2 cellular contexts compared by ENCODE assay signal in genomic region chr6:129692467-129692866, GRCh38.
TF ChIP-seq lines count a peak whose summit lies in the region.

No MANE protein-coding gene starts in this region.

TF ChIP-seq in HCT116, 20 proteins besides CTCF, POLR2A, EP300 and RAD21:
- TF ChIP-seq TCF7L2 (IDR thresholded peaks at IDR 0.05; ENCODE audit: borderline replicate concordance, extremely low read depth, insufficient read depth, insufficient read length): no peak
- no peak for TF ChIP-seq EZH2phosphoT487 (IDR thresholded peaks at IDR 0.05; ENCODE audit: borderline replicate concordance)
- TF ChIP-seq SIN3A (IDR thresholded peaks at IDR 0.05; ENCODE audit: low read depth): no peak
- no peak for TF ChIP-seq EGR1 (IDR thresholded peaks at IDR 0.05; ENCODE audit: low read depth)
- TF ChIP-seq SP1 (IDR thresholded peaks at IDR 0.05; ENCODE audit: low read depth): no peak
- TF ChIP-seq JUND (IDR thresholded peaks at IDR 0.05): no peak
- no peak for TF ChIP-seq FOSL1 (IDR thresholded peaks at IDR 0.05; ENCODE audit: low read depth)
- no peak for TF ChIP-seq ZFX (IDR thresholded peaks at IDR 0.05)
- TF ChIP-seq CEBPB (IDR thresholded peaks at IDR 0.05; ENCODE audit: low read depth): no peak
- TF ChIP-seq SRF (IDR thresholded peaks at IDR 0.05; ENCODE audit: low read depth): no peak
- no peak for TF ChIP-seq EZH2 (IDR thresholded peaks at IDR 0.05)
- TF ChIP-seq ZNF274 (IDR thresholded peaks at IDR 0.05; ENCODE audit: low read depth, low read length): no peak
- TF ChIP-seq CBX3 (IDR thresholded peaks at IDR 0.05; ENCODE audit: low read depth): no peak
- TF ChIP-seq, protein P1, sequence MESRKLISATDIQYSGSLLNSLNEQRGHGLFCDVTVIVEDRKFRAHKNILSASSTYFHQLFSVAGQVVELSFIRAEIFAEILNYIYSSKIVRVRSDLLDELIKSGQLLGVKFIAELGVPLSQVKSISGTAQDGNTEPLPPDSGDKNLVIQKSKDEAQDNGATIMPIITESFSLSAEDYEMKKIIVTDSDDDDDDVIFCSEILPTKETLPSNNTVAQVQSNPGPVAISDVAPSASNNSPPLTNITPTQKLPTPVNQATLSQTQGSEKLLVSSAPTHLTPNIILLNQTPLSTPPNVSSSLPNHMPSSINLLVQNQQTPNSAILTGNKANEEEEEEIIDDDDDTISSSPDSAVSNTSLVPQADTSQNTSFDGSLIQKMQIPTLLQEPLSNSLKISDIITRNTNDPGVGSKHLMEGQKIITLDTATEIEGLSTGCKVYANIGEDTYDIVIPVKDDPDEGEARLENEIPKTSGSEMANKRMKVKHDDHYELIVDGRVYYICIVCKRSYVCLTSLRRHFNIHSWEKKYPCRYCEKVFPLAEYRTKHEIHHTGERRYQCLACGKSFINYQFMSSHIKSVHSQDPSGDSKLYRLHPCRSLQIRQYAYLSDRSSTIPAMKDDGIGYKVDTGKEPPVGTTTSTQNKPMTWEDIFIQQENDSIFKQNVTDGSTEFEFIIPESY (IDR thresholded peaks at IDR 0.05; ENCODE audit: extremely low read depth, insufficient replicate concordance, low read length): no peak
- TF ChIP-seq ELF1 (IDR thresholded peaks at IDR 0.05; ENCODE audit: borderline replicate concordance, low read depth): no peak
TF ChIP-seq in HCT116: peak in this region for 0.

TF ChIP-seq in GM12878, 131 proteins besides CTCF, POLR2A, EP300 and RAD21:
- TF ChIP-seq NFIC (IDR thresholded peaks at IDR 0.05; ENCODE audit: low read depth, low read length): no peak
- TF ChIP-seq, protein P2, sequence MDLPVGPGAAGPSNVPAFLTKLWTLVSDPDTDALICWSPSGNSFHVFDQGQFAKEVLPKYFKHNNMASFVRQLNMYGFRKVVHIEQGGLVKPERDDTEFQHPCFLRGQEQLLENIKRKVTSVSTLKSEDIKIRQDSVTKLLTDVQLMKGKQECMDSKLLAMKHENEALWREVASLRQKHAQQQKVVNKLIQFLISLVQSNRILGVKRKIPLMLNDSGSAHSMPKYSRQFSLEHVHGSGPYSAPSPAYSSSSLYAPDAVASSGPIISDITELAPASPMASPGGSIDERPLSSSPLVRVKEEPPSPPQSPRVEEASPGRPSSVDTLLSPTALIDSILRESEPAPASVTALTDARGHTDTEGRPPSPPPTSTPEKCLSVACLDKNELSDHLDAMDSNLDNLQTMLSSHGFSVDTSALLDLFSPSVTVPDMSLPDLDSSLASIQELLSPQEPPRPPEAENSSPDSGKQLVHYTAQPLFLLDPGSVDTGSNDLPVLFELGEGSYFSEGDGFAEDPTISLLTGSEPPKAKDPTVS (IDR thresholded peaks at IDR 0.05; ENCODE audit: low read depth, low read length): no peak
- TF ChIP-seq CHD2 (IDR thresholded peaks at IDR 0.05; ENCODE audit: borderline replicate concordance, low read depth, low read length): no peak
- TF ChIP-seq, protein P3, sequence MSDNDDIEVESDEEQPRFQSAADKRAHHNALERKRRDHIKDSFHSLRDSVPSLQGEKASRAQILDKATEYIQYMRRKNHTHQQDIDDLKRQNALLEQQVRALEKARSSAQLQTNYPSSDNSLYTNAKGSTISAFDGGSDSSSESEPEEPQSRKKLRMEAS (IDR thresholded peaks at IDR 0.05; ENCODE audit: low read depth, low read length): no peak
- no peak for TF ChIP-seq SPI1 (IDR thresholded peaks at IDR 0.05; ENCODE audit: borderline replicate concordance, insufficient read depth, low read depth, low read length)
- TF ChIP-seq SREBF1 (IDR thresholded peaks at IDR 0.05; ENCODE audit: low read length): no peak
- TF ChIP-seq SKIL (IDR thresholded peaks at IDR 0.05; ENCODE audit: low read depth, poor library complexity, severe bottlenecking): no peak
- no peak for TF ChIP-seq SIN3A (IDR thresholded peaks at IDR 0.05; ENCODE audit: low read depth, low read length)
- TF ChIP-seq, protein P1 (IDR thresholded peaks at IDR 0.05): no peak
- no peak for TF ChIP-seq ELK1 (IDR thresholded peaks at IDR 0.05; ENCODE audit: low read depth, low read length)
- TF ChIP-seq RELB (IDR thresholded peaks at IDR 0.05; ENCODE audit: low read depth): no peak
- TF ChIP-seq, protein P4, sequence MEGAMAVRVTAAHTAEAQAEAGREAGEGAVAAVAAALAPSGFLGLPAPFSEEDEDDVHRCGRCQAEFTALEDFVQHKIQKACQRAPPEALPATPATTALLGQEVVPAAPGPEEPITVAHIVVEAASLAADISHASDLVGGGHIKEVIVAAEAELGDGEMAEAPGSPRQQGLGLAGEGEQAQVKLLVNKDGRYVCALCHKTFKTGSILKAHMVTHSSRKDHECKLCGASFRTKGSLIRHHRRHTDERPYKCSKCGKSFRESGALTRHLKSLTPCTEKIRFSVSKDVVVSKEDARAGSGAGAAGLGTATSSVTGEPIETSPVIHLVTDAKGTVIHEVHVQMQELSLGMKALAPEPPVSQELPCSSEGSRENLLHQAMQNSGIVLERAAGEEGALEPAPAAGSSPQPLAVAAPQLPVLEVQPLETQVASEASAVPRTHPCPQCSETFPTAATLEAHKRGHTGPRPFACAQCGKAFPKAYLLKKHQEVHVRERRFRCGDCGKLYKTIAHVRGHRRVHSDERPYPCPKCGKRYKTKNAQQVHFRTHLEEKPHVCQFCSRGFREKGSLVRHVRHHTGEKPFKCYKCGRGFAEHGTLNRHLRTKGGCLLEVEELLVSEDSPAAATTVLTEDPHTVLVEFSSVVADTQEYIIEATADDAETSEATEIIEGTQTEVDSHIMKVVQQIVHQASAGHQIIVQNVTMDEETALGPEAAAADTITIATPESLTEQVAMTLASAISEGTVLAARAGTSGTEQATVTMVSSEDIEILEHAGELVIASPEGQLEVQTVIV (IDR thresholded peaks at IDR 0.05; ENCODE audit: borderline replicate concordance, partially characterized antibody): no peak
- no peak for TF ChIP-seq GABPA (IDR thresholded peaks at IDR 0.05; ENCODE audit: low read depth)
